ENCODE assay signal across 7 cellular contexts in the genomic region with DNA sequence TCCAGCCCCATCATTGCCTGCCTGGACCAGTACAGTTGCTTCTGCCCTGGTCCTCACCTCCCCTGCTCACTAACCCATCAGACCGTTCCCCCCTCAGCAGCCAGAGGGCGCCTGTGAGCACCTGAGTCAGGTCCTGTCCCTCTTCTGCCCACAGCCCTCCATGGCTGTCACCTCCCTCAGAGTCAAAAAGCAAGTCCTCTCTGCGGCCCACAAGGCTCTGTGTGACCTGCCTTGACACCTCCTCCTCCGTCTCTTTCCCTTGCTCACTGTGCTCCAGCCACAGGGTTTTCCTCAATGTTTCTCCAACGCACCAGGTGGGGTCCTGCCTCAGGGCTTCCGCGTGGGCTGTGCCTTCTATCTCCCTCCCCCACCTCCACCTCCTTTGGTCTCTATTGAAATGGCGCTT. TPM values are rescaled to one million over a fixed set of nuclear protein-coding genes. Genes with fewer than 3 reads are reported as not detected.
A peak's percentile ranks its signal among the peaks of the same experiment; 100 is the strongest.
DNase-seq lines count a peak whose midpoint lies in the region; ATAC-seq and TF ChIP-seq lines count a peak whose summit lies in the region.

No MANE protein-coding gene starts in this region.

- peak; percentile 34 for DNase-seq in GM12865 (ENCODE audit: low read depth)
- DNase-seq in NB4 (ENCODE audit: low read depth) = peak; percentile 58
- peak; percentile 58 for DNase-seq in activated T-cell treated with anti-CD3 and anti-CD28 coated beads for 48 hours (ENCODE audit: low read depth)
- DNase-seq in heart right ventricle = peak in 1 of 2 donors; percentile 41
- DNase-seq in stimulated activated CD4-positive, alpha-beta T cell treated with anti-CD3 and anti-CD28 coated beads, Interleukin-15, amount 100 ng/mL, for 48 hours (ENCODE audit: low read depth in 2 of 2) = peak; percentile 38 to 58

- H3K4me3 ChIP-seq in GM12865 (ENCODE audit: low read depth, low read length) = no peak overlapping the region
- H3K4me3 ChIP-seq in NB4 (ENCODE audit: low read depth, low read length) = no peak overlapping the region
- H3K4me3 ChIP-seq in heart right ventricle = no peak overlapping the region

- H3K27me3 ChIP-seq in heart right ventricle = peaks cover 0 to 54% (median 21%) of the 10 kb centered on the region in 7 donors

- TF ChIP-seq POLR2A in NB4 (IDR thresholded peaks at IDR 0.05; ENCODE audit: extremely low read depth, insufficient read length) = no peak

- TF ChIP-seq CTCF in GM12865 (IDR thresholded peaks at IDR 0.05; ENCODE audit: insufficient read depth, low read depth, low read length, missing control alignments) (peak; percentile 69), NB4 (IDR thresholded peaks at IDR 0.05; ENCODE audit: low read depth, low read length) (peak; percentile 74), heart right ventricle (IDR thresholded peaks at IDR 0.05) (peak in 7 of 9 donors; percentile 21 to 51 (median 34))

- H3K36me3 ChIP-seq in heart right ventricle = no peaks in the 10 kb centered on the region

- 32 to 36% methylated on average over 8 of the region's 8 CpGs for WGBS in heart right ventricle, 2 donors

- no peaks in the 10 kb centered on the region for H3K4me1 ChIP-seq in heart right ventricle

- no peaks in the 10 kb centered on the region for H3K9me3 ChIP-seq in heart right ventricle

- ATAC-seq in heart right ventricle = no peak
- no peak for ATAC-seq in HG03378 (IDR thresholded peaks at IDR 0.05; ENCODE audit: unreplicated experiment)
- ATAC-seq in HG03095 (IDR thresholded peaks at IDR 0.05; ENCODE audit: unreplicated experiment) = no peak

- intact Hi-C loops in heart right ventricle (cut with DNase I) = loop anchor here in 1 of 10 donors (10.0 kb wide), 1 partner anchor 325 kb away; no protein-coding TSS in a partner anchor

- no peak overlapping the region for H3K27ac ChIP-seq in heart right ventricle

RNA-seq across cellular contexts. Expression of a gene that starts 29.4 kb away (rescaled TPM):
- 10 to 100 TPM; 25.5 to 74.7 (median 33.1) TPM for total RNA-seq in heart right ventricle
- polyA plus RNA-seq in heart right ventricle = 10 to 100 TPM in 1 of 2 donors, 1 to 10 TPM in 1; 4.9 to 20.2 TPM
